ENCODE assay signal across 1 cellular context in the genomic region with DNA sequence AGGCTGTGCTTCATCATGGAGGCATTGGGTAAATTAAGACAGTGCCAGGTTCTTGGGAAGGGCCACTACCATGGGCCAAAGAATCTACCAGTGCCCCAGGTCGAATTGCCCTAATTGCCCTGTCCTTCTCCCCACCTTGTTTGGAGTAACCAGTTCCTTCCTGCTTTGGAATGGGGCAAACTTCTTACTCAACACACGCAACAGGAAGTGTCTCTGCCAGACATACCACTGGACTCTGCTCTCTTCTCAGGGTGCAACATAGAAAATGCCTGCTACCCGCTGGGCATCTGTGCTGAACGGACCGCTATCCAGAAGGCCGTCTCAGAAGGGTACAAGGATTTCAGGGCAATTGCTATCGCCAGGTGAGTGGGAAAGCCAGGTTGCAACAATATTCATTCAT.
TF ChIP-seq lines count a peak whose summit lies in the region.

No MANE protein-coding gene starts in this region.

TF ChIP-seq in A549, 52 proteins besides CTCF, POLR2A, EP300 and RAD21:
- TF ChIP-seq, protein P1, sequence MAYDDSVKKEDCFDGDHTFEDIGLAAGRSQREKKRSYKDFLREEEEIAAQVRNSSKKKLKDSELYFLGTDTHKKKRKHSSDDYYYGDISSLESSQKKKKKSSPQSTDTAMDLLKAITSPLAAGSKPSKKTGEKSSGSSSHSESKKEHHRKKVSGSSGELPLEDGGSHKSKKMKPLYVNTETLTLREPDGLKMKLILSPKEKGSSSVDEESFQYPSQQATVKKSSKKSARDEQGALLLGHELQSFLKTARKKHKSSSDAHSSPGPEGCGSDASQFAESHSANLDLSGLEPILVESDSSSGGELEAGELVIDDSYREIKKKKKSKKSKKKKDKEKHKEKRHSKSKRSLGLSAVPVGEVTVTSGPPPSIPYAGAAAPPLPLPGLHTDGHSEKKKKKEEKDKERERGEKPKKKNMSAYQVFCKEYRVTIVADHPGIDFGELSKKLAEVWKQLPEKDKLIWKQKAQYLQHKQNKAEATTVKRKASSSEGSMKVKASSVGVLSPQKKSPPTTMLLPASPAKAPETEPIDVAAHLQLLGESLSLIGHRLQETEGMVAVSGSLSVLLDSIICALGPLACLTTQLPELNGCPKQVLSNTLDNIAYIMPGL (CRISPR knock-in tag; IDR thresholded peaks at IDR 0.05; ENCODE audit: borderline replicate concordance) = no peak
- TF ChIP-seq ESRRA (IDR thresholded peaks at IDR 0.05; ENCODE audit: borderline replicate concordance, low read length) (no peak), HOXA7 (CRISPR knock-in tag; IDR thresholded peaks at IDR 0.05) (no peak), HEYL (CRISPR knock-in tag; IDR thresholded peaks at IDR 0.05) (no peak), SREBF2 (IDR thresholded peaks at IDR 0.05) (no peak), CHD4 (IDR thresholded peaks at IDR 0.05; ENCODE audit: borderline replicate concordance) (no peak), HDAC2 (IDR thresholded peaks at IDR 0.05) (no peak), GATA3 (IDR thresholded peaks at IDR 0.05; ENCODE audit: borderline replicate concordance) (no peak), ZNF302 (CRISPR knock-in tag; IDR thresholded peaks at IDR 0.05) (no peak), CEBPB (IDR thresholded peaks at IDR 0.05) (no peak), JUNB (IDR thresholded peaks at IDR 0.05) (no peak)
- TF ChIP-seq, protein P2, sequence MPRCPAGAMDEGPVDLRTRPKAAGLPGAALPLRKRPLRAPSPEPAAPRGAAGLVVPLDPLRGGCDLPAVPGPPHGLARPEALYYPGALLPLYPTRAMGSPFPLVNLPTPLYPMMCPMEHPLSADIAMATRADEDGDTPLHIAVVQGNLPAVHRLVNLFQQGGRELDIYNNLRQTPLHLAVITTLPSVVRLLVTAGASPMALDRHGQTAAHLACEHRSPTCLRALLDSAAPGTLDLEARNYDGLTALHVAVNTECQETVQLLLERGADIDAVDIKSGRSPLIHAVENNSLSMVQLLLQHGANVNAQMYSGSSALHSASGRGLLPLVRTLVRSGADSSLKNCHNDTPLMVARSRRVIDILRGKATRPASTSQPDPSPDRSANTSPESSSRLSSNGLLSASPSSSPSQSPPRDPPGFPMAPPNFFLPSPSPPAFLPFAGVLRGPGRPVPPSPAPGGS (IDR thresholded peaks at IDR 0.05) = no peak
- TF ChIP-seq, protein P3, sequence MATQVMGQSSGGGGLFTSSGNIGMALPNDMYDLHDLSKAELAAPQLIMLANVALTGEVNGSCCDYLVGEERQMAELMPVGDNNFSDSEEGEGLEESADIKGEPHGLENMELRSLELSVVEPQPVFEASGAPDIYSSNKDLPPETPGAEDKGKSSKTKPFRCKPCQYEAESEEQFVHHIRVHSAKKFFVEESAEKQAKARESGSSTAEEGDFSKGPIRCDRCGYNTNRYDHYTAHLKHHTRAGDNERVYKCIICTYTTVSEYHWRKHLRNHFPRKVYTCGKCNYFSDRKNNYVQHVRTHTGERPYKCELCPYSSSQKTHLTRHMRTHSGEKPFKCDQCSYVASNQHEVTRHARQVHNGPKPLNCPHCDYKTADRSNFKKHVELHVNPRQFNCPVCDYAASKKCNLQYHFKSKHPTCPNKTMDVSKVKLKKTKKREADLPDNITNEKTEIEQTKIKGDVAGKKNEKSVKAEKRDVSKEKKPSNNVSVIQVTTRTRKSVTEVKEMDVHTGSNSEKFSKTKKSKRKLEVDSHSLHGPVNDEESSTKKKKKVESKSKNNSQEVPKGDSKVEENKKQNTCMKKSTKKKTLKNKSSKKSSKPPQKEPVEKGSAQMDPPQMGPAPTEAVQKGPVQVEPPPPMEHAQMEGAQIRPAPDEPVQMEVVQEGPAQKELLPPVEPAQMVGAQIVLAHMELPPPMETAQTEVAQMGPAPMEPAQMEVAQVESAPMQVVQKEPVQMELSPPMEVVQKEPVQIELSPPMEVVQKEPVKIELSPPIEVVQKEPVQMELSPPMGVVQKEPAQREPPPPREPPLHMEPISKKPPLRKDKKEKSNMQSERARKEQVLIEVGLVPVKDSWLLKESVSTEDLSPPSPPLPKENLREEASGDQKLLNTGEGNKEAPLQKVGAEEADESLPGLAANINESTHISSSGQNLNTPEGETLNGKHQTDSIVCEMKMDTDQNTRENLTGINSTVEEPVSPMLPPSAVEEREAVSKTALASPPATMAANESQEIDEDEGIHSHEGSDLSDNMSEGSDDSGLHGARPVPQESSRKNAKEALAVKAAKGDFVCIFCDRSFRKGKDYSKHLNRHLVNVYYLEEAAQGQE (IDR thresholded peaks at IDR 0.05) = no peak
- TF ChIP-seq, protein P4, sequence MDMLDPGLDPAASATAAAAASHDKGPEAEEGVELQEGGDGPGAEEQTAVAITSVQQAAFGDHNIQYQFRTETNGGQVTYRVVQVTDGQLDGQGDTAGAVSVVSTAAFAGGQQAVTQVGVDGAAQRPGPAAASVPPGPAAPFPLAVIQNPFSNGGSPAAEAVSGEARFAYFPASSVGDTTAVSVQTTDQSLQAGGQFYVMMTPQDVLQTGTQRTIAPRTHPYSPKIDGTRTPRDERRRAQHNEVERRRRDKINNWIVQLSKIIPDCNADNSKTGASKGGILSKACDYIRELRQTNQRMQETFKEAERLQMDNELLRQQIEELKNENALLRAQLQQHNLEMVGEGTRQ (IDR thresholded peaks at IDR 0.05) = no peak
- TF ChIP-seq, protein P5, sequence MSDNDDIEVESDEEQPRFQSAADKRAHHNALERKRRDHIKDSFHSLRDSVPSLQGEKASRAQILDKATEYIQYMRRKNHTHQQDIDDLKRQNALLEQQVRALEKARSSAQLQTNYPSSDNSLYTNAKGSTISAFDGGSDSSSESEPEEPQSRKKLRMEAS (IDR thresholded peaks at IDR 0.05) = no peak
